In genomic region chr6:107132330-107132954, GRCh38 we compare ENCODE assay signal across 8 cellular contexts. TPM values are rescaled to one million over a fixed set of nuclear protein-coding genes. Genes with fewer than 3 reads are reported as not detected.
DNase-seq lines count a peak whose midpoint lies in the region; ATAC-seq and TF ChIP-seq lines count a peak whose summit lies in the region.

No MANE protein-coding gene starts in this region.

- peak; percentile 21 to 29 for DNase-seq in NCI-H524 (lab: John Stamatoyannopoulos, UW)
- no peak for DNase-seq in NCI-H524 treated with DMSO at 0.1 percent for 48 hours (lab: John Stamatoyannopoulos, UW)
- DNase-seq in NCI-H1105 treated with DMSO at 0.1 percent for 48 hours (lab: John Stamatoyannopoulos, UW) = peak; percentile 53
- DNase-seq in astrocyte of the cerebellum (ENCODE audit: low read depth) = no peak
- DNase-seq in naive B cell = peak; percentile 27
- DNase-seq in NCI-H446 treated with DMSO at 0.1 percent for 48 hours (lab: John Stamatoyannopoulos, UW) = no peak
- no peak for DNase-seq in T-helper 2 cell treated with Interferon-gamma antibody and Interleukin-4, amounts not matched to agents 5 μg/mL and 100 μg/mL, for 36 hours (ENCODE audit: low spot score)

- peaks cover 0 to 6% (median 4%) of the 10 kb centered on the region in 3 donors for H3K4me1 Mint-ChIP-seq in naive B cell
- H3K4me1 Mint-ChIP-seq in T-helper 2 cell treated with Interferon-gamma antibody and Interleukin-4, amounts not matched to agents 5 μg/mL and 100 μg/mL, for 36 hours (ENCODE audit: low read depth) = peaks cover 3% of the 10 kb centered on the region

- H3K4me3 ChIP-seq in astrocyte of the cerebellum (ENCODE audit: low read depth, low read length) = no peak overlapping the region

- no peaks in the 10 kb centered on the region for H3K9me3 Mint-ChIP-seq in naive B cell
- no peaks in the 10 kb centered on the region for H3K9me3 Mint-ChIP-seq in T-helper 2 cell treated with Interferon-gamma antibody and Interleukin-4, amounts not matched to agents 5 μg/mL and 100 μg/mL, for 36 hours

- TF ChIP-seq CTCF in astrocyte of the cerebellum (IDR thresholded peaks at IDR 0.05; ENCODE audit: low read depth, low read length, missing control alignments) = peak; percentile 57

- H3K27ac Mint-ChIP-seq in naive B cell = no peak overlapping the region
- H3K27ac Mint-ChIP-seq in T-helper 2 cell treated with Interferon-gamma antibody and Interleukin-4, amounts not matched to agents 5 μg/mL and 100 μg/mL, for 36 hours = no peak overlapping the region

- H3K27me3 Mint-ChIP-seq in naive B cell = no peaks in the 10 kb centered on the region
- peaks cover 3% of the 10 kb centered on the region for H3K27me3 Mint-ChIP-seq in T-helper 2 cell treated with Interferon-gamma antibody and Interleukin-4, amounts not matched to agents 5 μg/mL and 100 μg/mL, for 36 hours (ENCODE audit: low read depth)

- no peak overlapping the region for H3K4me3 Mint-ChIP-seq in naive B cell
- H3K4me3 Mint-ChIP-seq in T-helper 2 cell treated with Interferon-gamma antibody and Interleukin-4, amounts not matched to agents 5 μg/mL and 100 μg/mL, for 36 hours = no peak overlapping the region

- in situ Hi-C loops in astrocyte of the cerebellum (cut with HindIII; ENCODE audit: low sequenced_read_pairs) = no loop called here

- no peaks in the 10 kb centered on the region for H3K36me3 Mint-ChIP-seq in naive B cell
- H3K36me3 Mint-ChIP-seq in T-helper 2 cell treated with Interferon-gamma antibody and Interleukin-4, amounts not matched to agents 5 μg/mL and 100 μg/mL, for 36 hours (ENCODE audit: low read depth) = no peaks in the 10 kb centered on the region

- ATAC-seq in naive B cell (ENCODE audit: low read depth in 2 of 2) (no peak), HG03280 (IDR thresholded peaks at IDR 0.05; ENCODE audit: unreplicated experiment) (no peak)

RNA-seq across cellular contexts. Expression of gene BEND3, which starts 17.1 kb away (rescaled TPM):
- polyA plus RNA-seq in naive B cell (ENCODE audit: low read depth in 6 of 6) = under 1 TPM in 5 of 6 donors, not detected in 1; 0.54 to 0.76 (median 0.63) TPM

Comparison
In these comparisons a context has a peak if more than half of its experiments do, and no peak if none do; other contexts are left out.
1. DNase-seq: peak in NCI-H524 (2 of 2), NCI-H1105 treated with DMSO at 0.1 percent for 48 hours (single experiment) and naive B cell (single experiment); none in NCI-H524 treated with DMSO at 0.1 percent for 48 hours (single experiment), astrocyte of the cerebellum (single experiment), NCI-H446 treated with DMSO at 0.1 percent for 48 hours (single experiment) and T-helper 2 cell treated with Interferon-gamma antibody and Interleukin-4, amounts not matched to agents 5 μg/mL and 100 μg/mL, for 36 hours (single experiment).